Comparison of ENCODE assay signal across 7 cellular contexts in the genomic region with DNA sequence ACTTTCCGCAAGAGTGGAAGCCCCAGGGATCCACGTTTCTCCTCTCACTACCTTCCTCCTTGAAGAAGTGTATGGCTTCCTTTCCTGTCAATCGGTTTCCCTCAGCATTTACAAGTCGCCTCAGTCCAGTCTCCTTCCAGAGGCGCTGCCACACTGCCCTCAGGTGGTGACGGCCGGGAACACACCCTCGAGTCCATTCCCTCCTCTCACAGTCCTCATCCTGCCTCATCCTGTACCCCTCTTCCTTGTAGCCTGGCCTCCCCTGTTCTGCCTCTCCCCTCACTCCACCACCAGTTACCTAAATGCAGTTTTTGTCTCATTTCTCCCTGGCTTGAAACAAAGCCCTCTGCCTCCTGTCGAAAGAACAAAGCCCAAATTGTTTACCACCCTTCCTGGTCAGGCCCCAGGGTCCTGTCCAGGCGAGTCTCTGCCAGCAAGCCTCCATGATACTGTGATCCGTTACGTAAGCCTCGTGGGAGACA. TPM values are rescaled to one million over a fixed set of nuclear protein-coding genes. Genes with fewer than 3 reads are reported as not detected.
DNase-seq lines count a peak whose midpoint lies in the region; ATAC-seq and TF ChIP-seq lines count a peak whose summit lies in the region.

No MANE protein-coding gene starts in this region.

- H3K79me1 ChIP-seq in neuronal stem cell (ENCODE audit: low read depth, low read length): no peaks in the 10 kb centered on the region

- no peaks in the 10 kb centered on the region for H3K27me3 ChIP-seq in MG63
- no peaks in the 10 kb centered on the region for H3K27me3 ChIP-seq in neuronal stem cell (ENCODE audit: control insufficient read depth in 3 of 3, insufficient read depth in 3 of 3, low read depth in 1 of 3, low read length in 3 of 3)

- H3K36me3 Mint-ChIP-seq in activated T-helper 1 cell treated with anti-CD3 and anti-CD28 coated beads, Interleukin-12 subunit alpha, Interleukin-12 subunit beta, Interleukin-2, Interleukin-4 antibody, amounts not matched to agents 30 ng/mL and 10 ng/mL and 1 ng/mL, durations not matched to agents 14 hours and 24 hours and 36 hours (ENCODE audit: low read depth): no peaks in the 10 kb centered on the region

- intact Hi-C loops in activated T-helper 1 cell treated with anti-CD3 and anti-CD28 coated beads, Interleukin-12 subunit alpha, Interleukin-12 subunit beta, Interleukin-2, Interleukin-4 antibody, amounts not matched to agents 30 ng/mL and 10 ng/mL and 1 ng/mL, durations not matched to agents 14 hours and 24 hours and 36 hours (cut with micrococcal nuclease): loop anchor here (1.0 to 2.0 kb wide), 8 partner anchors 24 to 322 kb away; partner anchors contain the start of genes EVA1B, LSM10 and TRAPPC3

- H2BK15ac ChIP-seq in neuronal stem cell (ENCODE audit: low read length): peak overlapping the region; percentile 34

- no CpG with 5 or more reads among the region's 13 CpGs for WGBS in neuronal stem cell (ENCODE audit: extremely low coverage in 2 of 2, insufficient read length in 2 of 2, insufficient replicate concordance in 1 of 2), 2 donors

- no peak overlapping the region for H2BK12ac ChIP-seq in neuronal stem cell (ENCODE audit: low read length)

- no peak overlapping the region for H3K4me2 ChIP-seq in neuronal stem cell (ENCODE audit: insufficient read depth, low read length, poor library complexity, severe bottlenecking)

- peak overlapping the region; percentile 48 for H3K27ac Mint-ChIP-seq in activated T-helper 1 cell treated with anti-CD3 and anti-CD28 coated beads, Interleukin-12 subunit alpha, Interleukin-12 subunit beta, Interleukin-2, Interleukin-4 antibody, amounts not matched to agents 30 ng/mL and 10 ng/mL and 1 ng/mL, durations not matched to agents 14 hours and 24 hours and 36 hours
- H3K27ac Mint-ChIP-seq in stimulated activated naive CD8-positive, alpha-beta T cell treated with anti-CD3 and anti-CD28 coated beads, Interleukin-15, amount 100 ng/mL, for 72 hours: peak overlapping the region; percentile 96 to 97

- H3K9me3 ChIP-seq in MG63 (no peaks in the 10 kb centered on the region), neuronal stem cell (replicated peaks in 1 of 2; ENCODE audit: control insufficient read depth in 2 of 2, insufficient read depth in 1 of 2, low read depth in 1 of 2, low read length in 2 of 2) (no peaks in the 10 kb centered on the region)

- no peak overlapping the region for H2BK120ac ChIP-seq in neuronal stem cell (ENCODE audit: low read depth, low read length)

- no peak overlapping the region for H2BK5ac ChIP-seq in neuronal stem cell (ENCODE audit: low read length)

- H3K4me3 Mint-ChIP-seq in activated T-helper 1 cell treated with anti-CD3 and anti-CD28 coated beads, Interleukin-12 subunit alpha, Interleukin-12 subunit beta, Interleukin-2, Interleukin-4 antibody, amounts not matched to agents 30 ng/mL and 10 ng/mL and 1 ng/mL, durations not matched to agents 14 hours and 24 hours and 36 hours: no peak overlapping the region
- H3K4me3 Mint-ChIP-seq in stimulated activated naive CD8-positive, alpha-beta T cell treated with anti-CD3 and anti-CD28 coated beads, Interleukin-15, amount 100 ng/mL, for 72 hours: peak overlapping the region; percentile 46 to 64

- H3K4me1 Mint-ChIP-seq in activated T-helper 1 cell treated with anti-CD3 and anti-CD28 coated beads, Interleukin-12 subunit alpha, Interleukin-12 subunit beta, Interleukin-2, Interleukin-4 antibody, amounts not matched to agents 30 ng/mL and 10 ng/mL and 1 ng/mL, durations not matched to agents 14 hours and 24 hours and 36 hours (ENCODE audit: low read depth): peaks cover 14% of the 10 kb centered on the region
- H3K4me1 Mint-ChIP-seq in stimulated activated naive CD8-positive, alpha-beta T cell treated with anti-CD3 and anti-CD28 coated beads, Interleukin-15, amount 100 ng/mL, for 72 hours: peaks cover 19% of the 10 kb centered on the region

- H3K36me3 ChIP-seq in MG63 (peaks cover 15% of the 10 kb centered on the region), neuronal stem cell (replicated peaks in 1 of 2; ENCODE audit: control insufficient read depth in 2 of 2, insufficient read depth in 2 of 2, low read length in 2 of 2) (peaks cover 7 to 51% of the 10 kb centered on the region in 2 donors)

- no peak overlapping the region for H3K4ac ChIP-seq in neuronal stem cell (ENCODE audit: low read length)

- no peak overlapping the region for H3K27ac ChIP-seq in neuronal stem cell (replicated peaks; ENCODE audit: low read length)

- DNase-seq in MG63 (peak; percentile 70), RPMI8226 (peak; percentile 87), fibroblast of peridontal ligament (ENCODE audit: extremely low read depth) (peak; percentile 86), neuronal stem cell (ENCODE audit: low spot score) (peak; percentile 80)
- DNase-seq in activated T-helper 1 cell treated with anti-CD3 and anti-CD28 coated beads, Interleukin-12 subunit alpha, Interleukin-12 subunit beta, Interleukin-2, Interleukin-4 antibody, amounts not matched to agents 30 ng/mL and 10 ng/mL and 1 ng/mL, durations not matched to agents 14 hours and 24 hours and 36 hours (ENCODE audit: low spot score): peak; percentile 81
- DNase-seq in stimulated activated naive CD8-positive, alpha-beta T cell treated with anti-CD3 and anti-CD28 coated beads, Interleukin-15, amount 100 ng/mL, for 72 hours: peak; percentile 87 to 89

- no peaks in the 10 kb centered on the region for H3K4me1 ChIP-seq in neuronal stem cell (ENCODE audit: control insufficient read depth in 2 of 2, insufficient read depth in 1 of 2, low read depth in 1 of 2, low read length in 2 of 2)

- no peak for TF ChIP-seq POLR2A in GM18505 (IDR thresholded peaks at IDR 0.05; ENCODE audit: borderline replicate concordance, extremely low read depth, insufficient read depth, insufficient read length)

- H3K18ac ChIP-seq in neuronal stem cell (ENCODE audit: low read length): no peak overlapping the region

- H3K27me3 Mint-ChIP-seq in activated T-helper 1 cell treated with anti-CD3 and anti-CD28 coated beads, Interleukin-12 subunit alpha, Interleukin-12 subunit beta, Interleukin-2, Interleukin-4 antibody, amounts not matched to agents 30 ng/mL and 10 ng/mL and 1 ng/mL, durations not matched to agents 14 hours and 24 hours and 36 hours (ENCODE audit: insufficient read depth): peaks cover 2% of the 10 kb centered on the region
- H3K27me3 Mint-ChIP-seq in stimulated activated naive CD8-positive, alpha-beta T cell treated with anti-CD3 and anti-CD28 coated beads, Interleukin-15, amount 100 ng/mL, for 72 hours: no peaks in the 10 kb centered on the region

- H3K14ac ChIP-seq in neuronal stem cell (ENCODE audit: low read length): no peak overlapping the region

- H4K91ac ChIP-seq in neuronal stem cell (ENCODE audit: low read depth, low read length, poor library complexity): no peak overlapping the region

- no peak overlapping the region for H3K23ac ChIP-seq in neuronal stem cell (ENCODE audit: low read depth, low read length, poor library complexity)

- no peaks in the 10 kb centered on the region for H3K9me3 Mint-ChIP-seq in activated T-helper 1 cell treated with anti-CD3 and anti-CD28 coated beads, Interleukin-12 subunit alpha, Interleukin-12 subunit beta, Interleukin-2, Interleukin-4 antibody, amounts not matched to agents 30 ng/mL and 10 ng/mL and 1 ng/mL, durations not matched to agents 14 hours and 24 hours and 36 hours
- no peaks in the 10 kb centered on the region for H3K9me3 Mint-ChIP-seq in stimulated activated naive CD8-positive, alpha-beta T cell treated with anti-CD3 and anti-CD28 coated beads, Interleukin-15, amount 100 ng/mL, for 72 hours

- H2AK5ac ChIP-seq in neuronal stem cell (ENCODE audit: low read depth, low read length): no peak overlapping the region

- H4K8ac ChIP-seq in neuronal stem cell (ENCODE audit: low read depth, low read length): no peak overlapping the region

- H3K9ac ChIP-seq in neuronal stem cell (ENCODE audit: low read depth, low read length, poor library complexity): no peak overlapping the region

- no peak overlapping the region for H2AFZ ChIP-seq in neuronal stem cell (ENCODE audit: low read length)

- H3K4me3 ChIP-seq in MG63 (no peak overlapping the region), neuronal stem cell (ENCODE audit: low read length in 2 of 2) (no peak overlapping the region)

- ATAC-seq in GM18505 (IDR thresholded peaks at IDR 0.05; ENCODE audit: unreplicated experiment): peak; percentile 64
- ATAC-seq in stimulated activated naive CD8-positive, alpha-beta T cell treated with anti-CD3 and anti-CD28 coated beads, Interleukin-15, amount 100 ng/mL, for 72 hours: peak; percentile 98

RNA-seq across cellular contexts. Expression of gene LSM10, which starts 23.2 kb away (rescaled TPM):
- total RNA-seq in MG63 (2014; rRNA removed; shearing (Covaris generic); ENCODE audit: low replicate concordance): 32.0 and 53.7 TPM in 2 replicates
- 57.5 and 63.8 TPM in 2 replicates for total RNA-seq in activated T-helper 1 cell treated with anti-CD3 and anti-CD28 coated beads, Interleukin-12 subunit alpha, Interleukin-12 subunit beta, Interleukin-2, Interleukin-4 antibody, amounts not matched to agents 30 ng/mL and 10 ng/mL and 1 ng/mL, durations not matched to agents 14 hours and 24 hours and 36 hours
- 46.9 TPM for polyA plus RNA-seq in neuronal stem cell (2013, experiment 1 of 2)
- 46.5 TPM for polyA plus RNA-seq in neuronal stem cell (2013, experiment 2 of 2)

RNA-seq across cellular contexts. Expression of gene OSCP1, which starts 29.4 kb away (rescaled TPM):
- 5.7 and 10.5 TPM in 2 replicates for total RNA-seq in MG63 (2014; rRNA removed; shearing (Covaris generic); ENCODE audit: low replicate concordance)
- 0.39 and 0.96 TPM in 2 replicates for total RNA-seq in activated T-helper 1 cell treated with anti-CD3 and anti-CD28 coated beads, Interleukin-12 subunit alpha, Interleukin-12 subunit beta, Interleukin-2, Interleukin-4 antibody, amounts not matched to agents 30 ng/mL and 10 ng/mL and 1 ng/mL, durations not matched to agents 14 hours and 24 hours and 36 hours
- 7.2 TPM for polyA plus RNA-seq in neuronal stem cell (2013, experiment 1 of 2)
- 7.9 TPM for polyA plus RNA-seq in neuronal stem cell (2013, experiment 2 of 2)

RNA-seq across cellular contexts. Expression of gene STK40, which starts 35.2 kb away (rescaled TPM):
- total RNA-seq in MG63 (2014; rRNA removed; shearing (Covaris generic); ENCODE audit: low replicate concordance): 10.0 and 13.2 TPM in 2 replicates
- total RNA-seq in activated T-helper 1 cell treated with anti-CD3 and anti-CD28 coated beads, Interleukin-12 subunit alpha, Interleukin-12 subunit beta, Interleukin-2, Interleukin-4 antibody, amounts not matched to agents 30 ng/mL and 10 ng/mL and 1 ng/mL, durations not matched to agents 14 hours and 24 hours and 36 hours: 46.5 and 48.7 TPM in 2 replicates
- 49.4 TPM for polyA plus RNA-seq in neuronal stem cell (2013, experiment 1 of 2)
- 50.2 TPM for polyA plus RNA-seq in neuronal stem cell (2013, experiment 2 of 2)

RNA-seq across cellular contexts. Expression of gene MRPS15, which starts 43.3 kb away (rescaled TPM):
- 104 and 113 TPM in 2 replicates for total RNA-seq in MG63 (2014; rRNA removed; shearing (Covaris generic); ENCODE audit: low replicate concordance)
- total RNA-seq in activated T-helper 1 cell treated with anti-CD3 and anti-CD28 coated beads, Interleukin-12 subunit alpha, Interleukin-12 subunit beta, Interleukin-2, Interleukin-4 antibody, amounts not matched to agents 30 ng/mL and 10 ng/mL and 1 ng/mL, durations not matched to agents 14 hours and 24 hours and 36 hours: 118 and 121 TPM in 2 replicates
- 128 TPM for polyA plus RNA-seq in neuronal stem cell (2013, experiment 1 of 2)
- 126 TPM for polyA plus RNA-seq in neuronal stem cell (2013, experiment 2 of 2)
